Comparison of ENCODE assay signal across 1 cellular context in the genomic region with DNA sequence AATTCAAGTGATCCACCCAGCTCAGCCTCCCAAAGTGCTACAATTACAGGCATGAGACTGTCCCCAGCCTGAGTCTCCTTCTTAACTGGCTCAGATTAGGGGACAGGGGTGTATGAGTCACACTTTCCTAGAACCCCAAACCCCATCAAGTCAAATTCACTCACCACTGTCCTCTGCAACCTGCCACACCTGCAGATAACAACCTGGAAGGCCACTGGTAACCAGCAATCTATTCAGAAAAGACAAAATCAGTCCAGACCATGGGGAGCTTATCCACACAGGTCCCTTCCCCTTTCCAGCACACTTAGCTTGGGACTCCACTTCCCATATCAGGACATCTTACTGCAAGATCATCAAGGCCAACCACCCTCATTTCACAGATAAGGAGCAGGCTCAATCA.
A peak's percentile ranks its signal among the peaks of the same experiment; 100 is the strongest.
TF ChIP-seq lines count a peak whose summit lies in the region.

No MANE protein-coding gene starts in this region.

TF ChIP-seq in K562, 482 proteins besides CTCF, POLR2A, EP300 and RAD21 (continued from another document and continues in another):
- TF ChIP-seq, protein P1, sequence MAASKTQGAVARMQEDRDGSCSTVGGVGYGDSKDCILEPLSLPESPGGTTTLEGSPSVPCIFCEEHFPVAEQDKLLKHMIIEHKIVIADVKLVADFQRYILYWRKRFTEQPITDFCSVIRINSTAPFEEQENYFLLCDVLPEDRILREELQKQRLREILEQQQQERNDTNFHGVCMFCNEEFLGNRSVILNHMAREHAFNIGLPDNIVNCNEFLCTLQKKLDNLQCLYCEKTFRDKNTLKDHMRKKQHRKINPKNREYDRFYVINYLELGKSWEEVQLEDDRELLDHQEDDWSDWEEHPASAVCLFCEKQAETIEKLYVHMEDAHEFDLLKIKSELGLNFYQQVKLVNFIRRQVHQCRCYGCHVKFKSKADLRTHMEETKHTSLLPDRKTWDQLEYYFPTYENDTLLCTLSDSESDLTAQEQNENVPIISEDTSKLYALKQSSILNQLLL (CRISPR knock-in tag; IDR thresholded peaks at IDR 0.05; ENCODE audit: borderline replicate concordance): no peak
- TF ChIP-seq GABPA (tag; conservative IDR thresholded peaks at IDR 0.05; ENCODE audit: low read depth): no peak
- TF ChIP-seq NR3C1 (CRISPR knock-in tag; IDR thresholded peaks at IDR 0.05): no peak
- TF ChIP-seq NRF1 (conservative IDR thresholded peaks at IDR 0.05 in 1 of 2, IDR thresholded peaks at IDR 0.05 in 1 of 2): no peak
- peak; percentile 27; the same call in 1 of the 2 replicates for TF ChIP-seq STAT5A (IDR thresholded peaks at IDR 0.05; ENCODE audit: borderline replicate concordance, low read length)
- TF ChIP-seq LARP7 (IDR thresholded peaks at IDR 0.05): no peak
- TF ChIP-seq ZNF431 (CRISPR knock-in tag; IDR thresholded peaks at IDR 0.05): no peak
- TF ChIP-seq ZNF398 (CRISPR knock-in tag; IDR thresholded peaks at IDR 0.05): no peak
- TF ChIP-seq ZFP30 (CRISPR knock-in tag; IDR thresholded peaks at IDR 0.05; ENCODE audit: borderline replicate concordance): no peak
- no peak for TF ChIP-seq NR0B1 (IDR thresholded peaks at IDR 0.05; ENCODE audit: partially characterized antibody)
- no peak for TF ChIP-seq ZNF830 (CRISPR knock-in tag; IDR thresholded peaks at IDR 0.05)
- no peak for TF ChIP-seq MEF2A (IDR thresholded peaks at IDR 0.05; ENCODE audit: control insufficient read depth, low read depth, low read length)
- TF ChIP-seq ETV5 (CRISPR knock-in tag; IDR thresholded peaks at IDR 0.05; ENCODE audit: low read depth): no peak
- no peak for TF ChIP-seq ETV1 (tag; conservative IDR thresholded peaks at IDR 0.05; ENCODE audit: low read depth)
- TF ChIP-seq, protein P2, sequence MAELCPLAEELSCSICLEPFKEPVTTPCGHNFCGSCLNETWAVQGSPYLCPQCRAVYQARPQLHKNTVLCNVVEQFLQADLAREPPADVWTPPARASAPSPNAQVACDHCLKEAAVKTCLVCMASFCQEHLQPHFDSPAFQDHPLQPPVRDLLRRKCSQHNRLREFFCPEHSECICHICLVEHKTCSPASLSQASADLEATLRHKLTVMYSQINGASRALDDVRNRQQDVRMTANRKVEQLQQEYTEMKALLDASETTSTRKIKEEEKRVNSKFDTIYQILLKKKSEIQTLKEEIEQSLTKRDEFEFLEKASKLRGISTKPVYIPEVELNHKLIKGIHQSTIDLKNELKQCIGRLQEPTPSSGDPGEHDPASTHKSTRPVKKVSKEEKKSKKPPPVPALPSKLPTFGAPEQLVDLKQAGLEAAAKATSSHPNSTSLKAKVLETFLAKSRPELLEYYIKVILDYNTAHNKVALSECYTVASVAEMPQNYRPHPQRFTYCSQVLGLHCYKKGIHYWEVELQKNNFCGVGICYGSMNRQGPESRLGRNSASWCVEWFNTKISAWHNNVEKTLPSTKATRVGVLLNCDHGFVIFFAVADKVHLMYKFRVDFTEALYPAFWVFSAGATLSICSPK (IDR thresholded peaks at IDR 0.05; ENCODE audit: borderline replicate concordance): no peak
- TF ChIP-seq ZNF644 (tag; IDR thresholded peaks at IDR 0.05; ENCODE audit: low read depth): no peak
- no peak for TF ChIP-seq NR4A1 (CRISPR knock-in tag; IDR thresholded peaks at IDR 0.05)
- no peak for TF ChIP-seq NR4A1 (tag; IDR thresholded peaks at IDR 0.05)
- no peak for TF ChIP-seq NFE2 (IDR thresholded peaks at IDR 0.05; ENCODE audit: low read depth)
- no peak for TF ChIP-seq AFF1 (IDR thresholded peaks at IDR 0.05; ENCODE audit: low read depth in 1 of 2, partially characterized antibody in 2 of 2)
- TF ChIP-seq SIN3B (IDR thresholded peaks at IDR 0.05; ENCODE audit: low read depth): no peak
- 0 out of 2 replicates have a peak, but pooled peaks have one; percentile 20 for TF ChIP-seq GATA2 (CRISPR knock-in tag; IDR thresholded peaks at IDR 0.05)
- no peak for TF ChIP-seq TRIM28 (IDR thresholded peaks at IDR 0.05)
- TF ChIP-seq FOXJ3 (CRISPR knock-in tag; IDR thresholded peaks at IDR 0.05): no peak
- no peak for TF ChIP-seq FOS (IDR thresholded peaks at IDR 0.05; ENCODE audit: extremely low read depth, insufficient read length)
- no peak for TF ChIP-seq SRSF9 (IDR thresholded peaks at IDR 0.05; ENCODE audit: borderline replicate concordance, low read depth, low read length)
- TF ChIP-seq PCBP1 (IDR thresholded peaks at IDR 0.05; ENCODE audit: low read depth, low read length, poor library complexity, severe bottlenecking): no peak
- TF ChIP-seq ZNF175 (CRISPR knock-in tag; IDR thresholded peaks at IDR 0.05; ENCODE audit: low read depth): no peak
- no peak for TF ChIP-seq E4F1 (CRISPR knock-in tag; IDR thresholded peaks at IDR 0.05; ENCODE audit: borderline replicate concordance)
- peak; percentile 32 to 59; a peak in 3 of 4 replicates for TF ChIP-seq KDM1A (IDR thresholded peaks at IDR 0.05)
- TF ChIP-seq TBL1XR1 (IDR thresholded peaks at IDR 0.05; ENCODE audit: low read length in 2 of 2): no peak
- no peak for TF ChIP-seq PHTF2 (CRISPR knock-in tag; IDR thresholded peaks at IDR 0.05)
- TF ChIP-seq, protein P3, sequence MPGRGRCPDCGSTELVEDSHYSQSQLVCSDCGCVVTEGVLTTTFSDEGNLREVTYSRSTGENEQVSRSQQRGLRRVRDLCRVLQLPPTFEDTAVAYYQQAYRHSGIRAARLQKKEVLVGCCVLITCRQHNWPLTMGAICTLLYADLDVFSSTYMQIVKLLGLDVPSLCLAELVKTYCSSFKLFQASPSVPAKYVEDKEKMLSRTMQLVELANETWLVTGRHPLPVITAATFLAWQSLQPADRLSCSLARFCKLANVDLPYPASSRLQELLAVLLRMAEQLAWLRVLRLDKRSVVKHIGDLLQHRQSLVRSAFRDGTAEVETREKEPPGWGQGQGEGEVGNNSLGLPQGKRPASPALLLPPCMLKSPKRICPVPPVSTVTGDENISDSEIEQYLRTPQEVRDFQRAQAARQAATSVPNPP (IDR thresholded peaks at IDR 0.05; ENCODE audit: borderline replicate concordance, insufficient read depth, insufficient read length): no peak
- TF ChIP-seq SMARCB1 (IDR thresholded peaks at IDR 0.05; ENCODE audit: insufficient read length, low read depth): no peak
- no peak for TF ChIP-seq SMAD2 (IDR thresholded peaks at IDR 0.05; ENCODE audit: low read depth, low read length)
- TF ChIP-seq DPF2 (IDR thresholded peaks at IDR 0.05): peak; percentile 66
- TF ChIP-seq CBFA2T3 (IDR thresholded peaks at IDR 0.05): peak; percentile 82
- TF ChIP-seq, protein P4, sequence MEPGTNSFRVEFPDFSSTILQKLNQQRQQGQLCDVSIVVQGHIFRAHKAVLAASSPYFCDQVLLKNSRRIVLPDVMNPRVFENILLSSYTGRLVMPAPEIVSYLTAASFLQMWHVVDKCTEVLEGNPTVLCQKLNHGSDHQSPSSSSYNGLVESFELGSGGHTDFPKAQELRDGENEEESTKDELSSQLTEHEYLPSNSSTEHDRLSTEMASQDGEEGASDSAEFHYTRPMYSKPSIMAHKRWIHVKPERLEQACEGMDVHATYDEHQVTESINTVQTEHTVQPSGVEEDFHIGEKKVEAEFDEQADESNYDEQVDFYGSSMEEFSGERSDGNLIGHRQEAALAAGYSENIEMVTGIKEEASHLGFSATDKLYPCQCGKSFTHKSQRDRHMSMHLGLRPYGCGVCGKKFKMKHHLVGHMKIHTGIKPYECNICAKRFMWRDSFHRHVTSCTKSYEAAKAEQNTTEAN (CRISPR knock-in tag; IDR thresholded peaks at IDR 0.05): no peak
- TF ChIP-seq ZNF224 (CRISPR knock-in tag; IDR thresholded peaks at IDR 0.05): no peak
